9 cellular contexts compared by ENCODE assay signal in the genomic region with DNA sequence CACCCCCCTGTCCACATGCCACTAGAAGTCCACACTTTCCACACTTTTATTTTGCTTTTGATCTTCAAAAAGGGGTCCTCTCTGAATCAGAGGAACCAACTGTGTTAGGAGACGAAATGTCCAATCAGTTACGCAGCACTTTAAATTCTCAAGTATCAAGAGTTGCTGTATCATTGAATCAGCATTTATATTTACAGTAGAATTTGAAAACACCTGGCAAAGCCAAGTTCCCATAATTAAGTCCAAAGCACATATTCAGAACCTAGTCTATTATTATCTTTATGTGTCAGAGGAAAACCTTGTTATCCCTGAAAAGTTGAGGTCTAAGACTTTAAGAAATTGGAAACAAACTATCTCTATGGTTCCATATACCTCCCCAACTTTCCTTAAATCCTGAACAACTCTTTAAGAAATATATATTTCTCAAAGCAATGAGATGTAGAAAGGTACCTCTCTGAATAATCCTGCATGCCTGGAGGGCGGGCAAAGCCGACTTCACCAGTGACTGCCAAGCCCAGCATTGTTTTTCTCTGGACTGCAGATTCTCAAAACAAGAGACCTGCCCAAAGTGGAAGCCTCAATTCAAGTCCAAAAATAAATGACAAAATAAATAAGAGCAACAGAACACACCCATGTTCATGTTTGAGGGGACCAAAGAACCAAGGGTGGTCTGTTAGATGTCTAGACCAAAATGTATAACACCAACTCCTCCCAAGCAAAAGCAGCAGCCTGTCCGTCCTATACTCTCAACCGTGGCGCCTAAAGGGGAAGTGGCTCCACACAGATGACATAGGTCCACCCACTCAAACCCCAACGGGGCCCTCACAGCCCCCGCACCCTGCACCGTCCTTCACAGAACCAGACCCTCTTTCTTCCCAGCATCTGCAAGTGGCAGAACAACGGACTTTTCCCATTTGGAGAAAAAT.
DNase-seq lines count a peak whose midpoint lies in the region.
"Had no signal": no experiment of that assay in that cellular context is flagged by ENCODE, and none has a peak within 500 bp of the region (broad histone marks: within the 10 kb centered on the region; RNA-seq: fewer than 3 reads in every experiment).

No MANE protein-coding gene starts in this region.

- H3K27me3 Mint-ChIP-seq in IgD-negative memory B cell = peaks cover 3% of the 10 kb centered on the region
- H3K27me3 Mint-ChIP-seq: activated naive CD4-positive, alpha-beta T cell treated with anti-CD3 and anti-CD28 coated beads, Interleukin-2, amount 50 U/mL, for 24 hours had no signal

- peak overlapping the region; percentile 79 for H3K27ac ChIP-seq in muscle layer of colon (ENCODE audit: low read depth, low read length)

- peaks cover 60 to 79% (median 72%) of the 10 kb centered on the region in 3 donors for H3K4me1 Mint-ChIP-seq in IgD-negative memory B cell

- H3K9me3 ChIP-seq in muscle layer of colon (ENCODE audit: low read length) = no peaks in the 10 kb centered on the region

- no peak overlapping the region for H3K9ac ChIP-seq in muscle layer of colon (ENCODE audit: low read length)

- peak overlapping the region; percentile 71 to 91 (median 90) for H3K4me3 Mint-ChIP-seq in IgD-negative memory B cell

- H3K4me1 ChIP-seq in muscle layer of colon (ENCODE audit: insufficient read depth, low read length) = peaks cover 96% of the 10 kb centered on the region

- H3K36me3 ChIP-seq in muscle layer of colon (ENCODE audit: insufficient read depth, low read length) (no peaks in the 10 kb centered on the region), H7 (replicated peaks; ENCODE audit: control insufficient read depth, insufficient read depth, low read length) (no peaks in the 10 kb centered on the region; the same call in 1 of the 2 replicates)

- peak overlapping the region; percentile 92 to 98 (median 98) for H3K27ac Mint-ChIP-seq in IgD-negative memory B cell

- H3K27me3 ChIP-seq in muscle layer of colon (ENCODE audit: control insufficient read depth in 1 of 2, insufficient read depth in 2 of 2, low read length in 2 of 2) (no peaks in the 10 kb centered on the region), H7 (ENCODE audit: control insufficient read depth, insufficient read depth, low read length) (no peaks in the 10 kb centered on the region)

- DNase-seq in activated naive CD4-positive, alpha-beta T cell treated with Interleukin-2 at 50 U/mL for 16 hours = peak; percentile 39
- no peak for DNase-seq in activated naive CD4-positive, alpha-beta T cell (lab: John Stamatoyannopoulos, UW)
- DNase-seq in astrocyte of the hippocampus (ENCODE audit: low read depth, low spot score) (peak; percentile 44), H7 (no peak), RKO (ENCODE audit: low spot score) (no peak), cerebellar cortex (ENCODE audit: low spot score) (no peak)

- peak overlapping the region in 1 of 2 donors; percentile 30 for H3K4me3 ChIP-seq in muscle layer of colon (ENCODE audit: low read depth in 1 of 2, low read length in 2 of 2)
- H3K4me3 ChIP-seq in H7 (ENCODE audit: insufficient read depth, low read depth, low read length) = no peak overlapping the region

- H3K36me3 Mint-ChIP-seq in IgD-negative memory B cell = peaks cover 5% of the 10 kb centered on the region

- no peaks in the 10 kb centered on the region for H3K9me3 Mint-ChIP-seq in IgD-negative memory B cell
- H3K9me3 Mint-ChIP-seq: activated naive CD4-positive, alpha-beta T cell treated with anti-CD3 and anti-CD28 coated beads, Interleukin-2, amount 50 U/mL, for 24 hours had no signal

Comparison
In these comparisons a context has a peak if more than half of its experiments do, and no peak if none do; other contexts are left out.
1. DNase-seq: peak in activated naive CD4-positive, alpha-beta T cell treated with Interleukin-2 at 50 U/mL for 16 hours (single experiment) and astrocyte of the hippocampus (single experiment); none in activated naive CD4-positive, alpha-beta T cell (0 of 4), H7 (single experiment), RKO (single experiment) and cerebellar cortex (single experiment).